Comparison of ENCODE assay signal across 1 cellular context in genomic region chr18:26090130-26091046, GRCh38.
TF ChIP-seq lines count a peak whose summit lies in the region.

SS18 (minus strand) TSS chr18:26090613; CDS start chr18:26090569, 44 bp downstream.

TF ChIP-seq in SK-N-SH, 30 proteins besides CTCF, POLR2A, EP300 and RAD21 (continued from another document):
- TF ChIP-seq ZBTB33 (IDR thresholded peaks at IDR 0.05; ENCODE audit: borderline replicate concordance, low read depth) (no peak), FOSL2 (IDR thresholded peaks at IDR 0.05; ENCODE audit: borderline replicate concordance, low read depth) (no peak; the same call in 1 of the 2 replicates), PBX3 (IDR thresholded peaks at IDR 0.05) (peak; percentile 6; the same call in 1 of the 2 replicates), YY1 (IDR thresholded peaks at IDR 0.05; ENCODE audit: low read depth) (peak; percentile 69), GATA2 (CRISPR knock-in tag; IDR thresholded peaks at IDR 0.05) (no peak), USF2 (IDR thresholded peaks at IDR 0.05; ENCODE audit: borderline replicate concordance, low read depth, low read length) (no peak), SIN3A (IDR thresholded peaks at IDR 0.05; ENCODE audit: borderline replicate concordance, low read depth, low read length) (peak; percentile 75; the same call in 1 of the 2 replicates), TAF1 (IDR thresholded peaks at IDR 0.05; ENCODE audit: borderline replicate concordance, low read depth, low read length) (peak; percentile 90)
